In the genomic region with DNA sequence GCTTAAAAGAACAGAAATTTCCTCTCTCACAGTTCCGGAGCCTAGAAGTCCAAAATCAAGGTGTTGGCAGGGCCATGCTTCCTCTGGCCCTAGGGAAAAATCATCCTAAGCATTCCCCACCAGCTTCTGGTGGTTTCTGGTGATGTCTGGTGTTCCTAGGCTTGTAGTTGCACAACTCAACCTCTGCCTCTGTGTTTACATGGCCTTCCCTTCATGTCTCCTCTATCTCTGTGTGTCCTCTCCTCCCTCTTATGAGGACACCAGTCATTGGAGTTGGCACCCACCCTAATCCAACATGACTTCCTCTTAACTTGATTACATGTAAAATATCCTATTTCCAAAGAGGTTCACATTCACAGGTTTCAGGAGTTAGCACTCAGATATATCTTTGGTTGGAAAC, we compare ENCODE assay signal across 2 cellular contexts.
A peak's percentile ranks its signal among the peaks of the same experiment; 100 is the strongest.
TF ChIP-seq lines count a peak whose summit lies in the region.

No MANE protein-coding gene starts in this region.

TF ChIP-seq in K562, 482 proteins besides CTCF, POLR2A, EP300 and RAD21:
- TF ChIP-seq ZNF408 (CRISPR knock-in tag; IDR thresholded peaks at IDR 0.05; ENCODE audit: low read depth) (no peak), ZNF589 (CRISPR knock-in tag; IDR thresholded peaks at IDR 0.05; ENCODE audit: low read depth) (no peak), CEBPB (tag; IDR thresholded peaks at IDR 0.05) (peak; percentile 63; the same call in 1 of the 2 replicates), ZNF124 (CRISPR knock-in tag; IDR thresholded peaks at IDR 0.05) (no peak), SIN3A (IDR thresholded peaks at IDR 0.05; ENCODE audit: borderline replicate concordance in 2 of 2, control insufficient read depth in 1 of 2, low read depth in 2 of 2, low read length in 2 of 2) (no peak)

TF ChIP-seq in liver, 16 proteins besides CTCF, POLR2A, EP300 and RAD21:
- TF ChIP-seq JUND (IDR thresholded peaks at IDR 0.05), result peak; percentile 54 to 58
- TF ChIP-seq RXRA (IDR thresholded peaks at IDR 0.05), result peak; percentile 72 to 79
- peak; percentile 95 for TF ChIP-seq FOXA1 (IDR thresholded peaks at IDR 0.05)
- peak; percentile 81 for TF ChIP-seq SP1 (IDR thresholded peaks at IDR 0.05)
- TF ChIP-seq, protein P1, sequence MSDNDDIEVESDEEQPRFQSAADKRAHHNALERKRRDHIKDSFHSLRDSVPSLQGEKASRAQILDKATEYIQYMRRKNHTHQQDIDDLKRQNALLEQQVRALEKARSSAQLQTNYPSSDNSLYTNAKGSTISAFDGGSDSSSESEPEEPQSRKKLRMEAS (IDR thresholded peaks at IDR 0.05), result peak; percentile 82
- TF ChIP-seq, protein P2, sequence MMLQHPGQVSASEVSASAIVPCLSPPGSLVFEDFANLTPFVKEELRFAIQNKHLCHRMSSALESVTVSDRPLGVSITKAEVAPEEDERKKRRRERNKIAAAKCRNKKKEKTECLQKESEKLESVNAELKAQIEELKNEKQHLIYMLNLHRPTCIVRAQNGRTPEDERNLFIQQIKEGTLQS (IDR thresholded peaks at IDR 0.05), result no peak
- no peak for TF ChIP-seq TAF1 (conservative IDR thresholded peaks at IDR 0.05)
- TF ChIP-seq HNF4G (IDR thresholded peaks at IDR 0.05), result no peak
- peak; percentile 98 for TF ChIP-seq FOXA2 (IDR thresholded peaks at IDR 0.05)
- peak; percentile 70 to 78 for TF ChIP-seq HNF4A (conservative IDR thresholded peaks at IDR 0.05)
- peak in 1 of 2 donors; percentile 56 for TF ChIP-seq EGR1 (IDR thresholded peaks at IDR 0.05; ENCODE audit: low read depth in 2 of 2)
- peak; percentile 94 for TF ChIP-seq YY1 (IDR thresholded peaks at IDR 0.05)
- peak in 1 of 2 donors; percentile 65 for TF ChIP-seq GABPA (IDR thresholded peaks at IDR 0.05 in 1 of 2, conservative IDR thresholded peaks at IDR 0.05 in 1 of 2)
- TF ChIP-seq REST (IDR thresholded peaks at IDR 0.05), result peak; percentile 53
- no peak for TF ChIP-seq NR2F2 (IDR thresholded peaks at IDR 0.05)
- TF ChIP-seq, protein P3, sequence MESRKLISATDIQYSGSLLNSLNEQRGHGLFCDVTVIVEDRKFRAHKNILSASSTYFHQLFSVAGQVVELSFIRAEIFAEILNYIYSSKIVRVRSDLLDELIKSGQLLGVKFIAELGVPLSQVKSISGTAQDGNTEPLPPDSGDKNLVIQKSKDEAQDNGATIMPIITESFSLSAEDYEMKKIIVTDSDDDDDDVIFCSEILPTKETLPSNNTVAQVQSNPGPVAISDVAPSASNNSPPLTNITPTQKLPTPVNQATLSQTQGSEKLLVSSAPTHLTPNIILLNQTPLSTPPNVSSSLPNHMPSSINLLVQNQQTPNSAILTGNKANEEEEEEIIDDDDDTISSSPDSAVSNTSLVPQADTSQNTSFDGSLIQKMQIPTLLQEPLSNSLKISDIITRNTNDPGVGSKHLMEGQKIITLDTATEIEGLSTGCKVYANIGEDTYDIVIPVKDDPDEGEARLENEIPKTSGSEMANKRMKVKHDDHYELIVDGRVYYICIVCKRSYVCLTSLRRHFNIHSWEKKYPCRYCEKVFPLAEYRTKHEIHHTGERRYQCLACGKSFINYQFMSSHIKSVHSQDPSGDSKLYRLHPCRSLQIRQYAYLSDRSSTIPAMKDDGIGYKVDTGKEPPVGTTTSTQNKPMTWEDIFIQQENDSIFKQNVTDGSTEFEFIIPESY (IDR thresholded peaks at IDR 0.05), result peak; percentile 72
